In the genomic region with DNA sequence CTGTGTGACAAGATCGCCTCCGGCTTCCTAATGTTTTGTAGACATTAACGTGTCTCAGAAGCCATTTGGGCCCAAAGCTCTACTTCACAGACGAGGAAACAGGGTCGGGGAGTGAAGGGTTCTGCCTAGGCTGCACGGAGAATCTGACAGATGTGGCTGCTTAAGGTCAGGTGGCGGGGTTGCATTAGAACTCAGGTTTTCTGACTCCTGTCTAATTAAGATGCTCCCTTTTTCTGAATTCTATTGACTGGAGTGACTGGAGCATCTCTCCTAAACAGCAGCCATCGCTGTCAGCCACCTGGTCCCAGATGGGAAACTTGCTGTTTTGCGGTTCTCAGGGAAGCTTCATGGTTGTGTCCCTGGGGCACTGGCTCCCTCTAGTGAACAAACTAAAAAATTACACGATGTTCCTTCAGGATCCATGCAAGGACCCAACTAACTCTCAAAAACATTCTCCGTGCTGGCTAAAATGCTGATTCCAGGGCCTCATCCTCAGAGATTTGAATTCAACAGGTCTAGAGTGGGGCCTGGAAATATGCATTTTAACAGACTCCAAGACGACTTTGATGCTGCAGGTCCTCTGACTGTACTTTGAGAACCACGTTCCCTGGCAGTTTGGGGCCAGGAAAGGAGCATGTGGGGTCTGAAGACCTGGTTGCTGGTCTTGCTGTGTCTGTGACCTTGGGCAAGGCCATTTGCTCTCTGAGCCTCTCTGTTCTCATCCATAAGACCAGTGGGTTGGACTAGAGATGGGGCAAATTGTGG, we compare ENCODE assay signal across 8 cellular contexts.
DNase-seq lines count a peak whose midpoint lies in the region; ATAC-seq and TF ChIP-seq lines count a peak whose summit lies in the region.

No MANE protein-coding gene starts in this region.

- H3K9me3 ChIP-seq in Loucy (ENCODE audit: insufficient read depth, low read depth, low read length), result peaks cover 6% of the 10 kb centered on the region; the same call in 1 of the 2 replicates

- no peaks in the 10 kb centered on the region for H3K9me2 ChIP-seq in Loucy (replicated peaks; ENCODE audit: low read depth, low read length)

- TF ChIP-seq CTCF in Loucy (conservative IDR thresholded peaks at IDR 0.05; ENCODE audit: low read length), result peak; percentile 85
- TF ChIP-seq CTCF in kidney epithelial cell (IDR thresholded peaks at IDR 0.05; ENCODE audit: insufficient read depth, low read length, poor library complexity, severe bottlenecking), result peak; percentile 71

- no peaks in the 10 kb centered on the region for H3K4me1 ChIP-seq in Loucy (ENCODE audit: insufficient read depth, low read length, poor library complexity, severe bottlenecking)

- H3K36me3 ChIP-seq in Loucy (ENCODE audit: insufficient read depth, low read length) (no peaks in the 10 kb centered on the region), kidney epithelial cell (ENCODE audit: control insufficient read depth, insufficient read depth, low read length) (no peaks in the 10 kb centered on the region)

- no peaks in the 10 kb centered on the region for H3K27me3 ChIP-seq in Loucy (ENCODE audit: insufficient read depth, low read length, poor library complexity, severe bottlenecking)
- H3K27me3 ChIP-seq in kidney epithelial cell (ENCODE audit: control insufficient read depth, insufficient read depth, low read length), result no peaks in the 10 kb centered on the region

- H3K4me3 ChIP-seq in Loucy (ENCODE audit: low read length, poor library complexity, severe bottlenecking) (no peak overlapping the region), kidney epithelial cell (ENCODE audit: low read depth, low read length) (no peak overlapping the region)

- ATAC-seq in HG03095 (IDR thresholded peaks at IDR 0.05; ENCODE audit: unreplicated experiment) (no peak), GM21528 (IDR thresholded peaks at IDR 0.05; ENCODE audit: low FRiP score, unreplicated experiment) (no peak)

- no peak overlapping the region for H3K4me2 ChIP-seq in Loucy (ENCODE audit: low read depth, low read length, poor library complexity, severe bottlenecking)

- DNase-seq in GM03348 (ENCODE audit: low spot score) (peak; percentile 89), T1000 (lab: John Stamatoyannopoulos, UW) (peak; percentile 12), cerebellar cortex (ENCODE audit: low spot score) (peak; percentile 70), kidney epithelial cell (ENCODE audit: low read depth) (peak; percentile 10)
- DNase-seq in stimulated activated CD4-positive, alpha-beta T cell treated with anti-CD3 and anti-CD28 coated beads, Interleukin-2, amount 100 ng/mL, for 4 hours (ENCODE audit: low read depth), result peak; percentile 17

- no peak overlapping the region for H2AFZ ChIP-seq in Loucy (ENCODE audit: low read length)

- H4K20me1 ChIP-seq in Loucy (ENCODE audit: insufficient read depth, low read length, poor library complexity, severe bottlenecking), result no peaks in the 10 kb centered on the region

- H3K9ac ChIP-seq in Loucy (ENCODE audit: low read depth, low read length, poor library complexity, severe bottlenecking), result no peak overlapping the region

- H3F3A ChIP-seq in Loucy (ENCODE audit: low read depth), result no peaks in the 10 kb centered on the region

- no peaks in the 10 kb centered on the region for H3K79me2 ChIP-seq in Loucy (ENCODE audit: insufficient read depth, low read length)

Comparison
In these comparisons a context has a peak if more than half of its experiments do, and no peak if none do; other contexts are left out.
1. DNase-seq: peak in every context shown above with its lines; median percentile 89 in GM03348; 70 in cerebellar cortex; 17 in stimulated activated CD4-positive, alpha-beta T cell treated with anti-CD3 and anti-CD28 coated beads, Interleukin-2, amount 100 ng/mL, for 4 hours; 12 in T1000; 10 in kidney epithelial cell.